Comparison of ENCODE assay signal across 30 cellular contexts in genomic region chr1:7315946-7316345, GRCh38.
"Had no signal": no experiment of that assay in that cellular context is flagged by ENCODE, and none has a peak within 500 bp of the region (broad histone marks: within the 10 kb centered on the region; RNA-seq: fewer than 3 reads in every experiment).

No MANE protein-coding gene starts in this region.

- DNase-seq: activated CD4-positive, alpha-beta T cell treated with anti-CD3 and anti-CD28 coated beads for 48 hours; activated CD4-positive, alpha-beta T cell treated with anti-CD3 and anti-CD28 coated beads, Interleukin-2, amount 50 U/mL, for 4 hours; activated CD8-positive, alpha-beta memory T cell treated with anti-CD3 and anti-CD28 coated beads, Interleukin-2, amount 10 ng/mL, durations not matched to agents 7 days and 5 days; activated CD8-positive, alpha-beta memory T cell treated with anti-CD3 and anti-CD28 coated beads, Interleukin-2, amount 50 U/mL, for 4 hours; activated effector memory CD4-positive, alpha-beta T cell treated with anti-CD3 and anti-CD28 coated beads, Interleukin-2, amount 50 U/mL, for 16 hours; activated naive CD4-positive, alpha-beta T cell treated with anti-CD3 and anti-CD28 coated beads for 36 hours; activated naive CD8-positive, alpha-beta T cell treated with anti-CD3 and anti-CD28 coated beads for 36 hours; activated naive CD8-positive, alpha-beta T cell treated with anti-CD3 and anti-CD28 coated beads, Interleukin-2, amount 50 U/mL, for 24 hours; activated T-cell treated with anti-CD3 and anti-CD28 coated beads, Interleukin-2, amount 50 U/mL, for 1 hour; activated T-cell treated with anti-CD3 and anti-CD28 coated beads, Interleukin-2, amount 50 U/mL, for 48 hours; amygdala; aorta; body of pancreas; caudate nucleus; effector memory CD4-positive, alpha-beta T cell; erythroblast; esophagus squamous epithelium; foreskin melanocyte; hippocampal formation; T-helper 1 cell; T-helper 17 cell; T1000 had no signal

- H3K4me1 Mint-ChIP-seq: activated CD8-positive, alpha-beta memory T cell treated with anti-CD3 and anti-CD28 coated beads, Interleukin-2, amount 10 ng/mL, durations not matched to agents 7 days and 5 days; activated naive CD4-positive, alpha-beta T cell treated with anti-CD3 and anti-CD28 coated beads, Interleukin-2, amount 50 U/mL, for 24 hours; activated naive CD8-positive, alpha-beta T cell treated with anti-CD3 and anti-CD28 coated beads for 36 hours; activated naive CD8-positive, alpha-beta T cell treated with anti-CD3 and anti-CD28 coated beads, Interleukin-2, amount 50 U/mL, for 24 hours; T-helper 17 cell had no signal

- H3K27me3 ChIP-seq: adrenal gland, body of pancreas, gastroesophageal sphincter had no signal

- H3K36me3 Mint-ChIP-seq: activated CD8-positive, alpha-beta memory T cell treated with anti-CD3 and anti-CD28 coated beads, Interleukin-2, amount 10 ng/mL, durations not matched to agents 7 days and 5 days; activated naive CD8-positive, alpha-beta T cell treated with anti-CD3 and anti-CD28 coated beads for 36 hours; WTC11 had no signal

- H3K36me3 ChIP-seq: adrenal gland, esophagus squamous epithelium, gastroesophageal sphincter had no signal

- ATAC-seq: activated CD8-positive, alpha-beta memory T cell treated with anti-CD3 and anti-CD28 coated beads, Interleukin-2, amount 10 ng/mL, durations not matched to agents 7 days and 5 days; activated CD8-positive, alpha-beta T cell treated with anti-CD3 and anti-CD28 coated beads, Interleukin-2, amount 10 ng/mL, durations not matched to agents 7 days and 5 days; activated naive CD8-positive, alpha-beta T cell treated with anti-CD3 and anti-CD28 coated beads, Interleukin-2, amount 50 U/mL, for 24 hours; body of pancreas; gastroesophageal sphincter; T-helper 17 cell; WTC11 had no signal

- H3K4me1 ChIP-seq: adrenal gland, body of pancreas, esophagus squamous epithelium, gastroesophageal sphincter had no signal

- H3K4me3 ChIP-seq: adrenal gland, body of pancreas, esophagus squamous epithelium, gastroesophageal sphincter had no signal

- H3K9me3 ChIP-seq: adrenal gland, body of pancreas, esophagus squamous epithelium, gastroesophageal sphincter had no signal

- H3K9me3 Mint-ChIP-seq: activated naive CD8-positive, alpha-beta T cell treated with anti-CD3 and anti-CD28 coated beads for 36 hours; activated T-helper 1 cell treated with anti-CD3 and anti-CD28 coated beads, Interleukin-12 subunit alpha, Interleukin-12 subunit beta, Interleukin-2, Interleukin-4 antibody, amounts not matched to agents 30 ng/mL and 10 ng/mL and 1 ng/mL, durations not matched to agents 14 hours and 24 hours and 36 hours; activated T-helper 2 cell treated with anti-CD3 and anti-CD28 coated beads, Interferon-gamma antibody, Interleukin-2, Interleukin-4, amounts not matched to agents 10 μg/mL and 5 μg/mL and 100 μg/mL, durations not matched to agents 14 hours and 24 hours and 36 hours; T-helper 2 cell treated with Interferon-gamma antibody and Interleukin-4, amounts not matched to agents 5 μg/mL and 100 μg/mL, for 36 hours; WTC11 had no signal

- H3K4me3 Mint-ChIP-seq: activated CD8-positive, alpha-beta memory T cell treated with anti-CD3 and anti-CD28 coated beads, Interleukin-2, amount 10 ng/mL, durations not matched to agents 7 days and 5 days; activated CD8-positive, alpha-beta T cell treated with anti-CD3 and anti-CD28 coated beads, Interleukin-2, amount 10 ng/mL, durations not matched to agents 7 days and 5 days; activated naive CD4-positive, alpha-beta T cell treated with anti-CD3 and anti-CD28 coated beads for 36 hours; activated naive CD4-positive, alpha-beta T cell treated with anti-CD3 and anti-CD28 coated beads, Interleukin-2, amount 50 U/mL, for 24 hours; activated naive CD8-positive, alpha-beta T cell treated with anti-CD3 and anti-CD28 coated beads for 36 hours; activated naive CD8-positive, alpha-beta T cell treated with anti-CD3 and anti-CD28 coated beads, Interleukin-2, amount 50 U/mL, for 24 hours; activated T-helper 1 cell treated with anti-CD3 and anti-CD28 coated beads, Interleukin-12 subunit alpha, Interleukin-12 subunit beta, Interleukin-2, Interleukin-4 antibody, amounts not matched to agents 30 ng/mL and 10 ng/mL and 1 ng/mL, durations not matched to agents 14 hours and 24 hours and 36 hours; T-helper 17 cell; T-helper 2 cell treated with Interferon-gamma antibody and Interleukin-4, amounts not matched to agents 5 μg/mL and 100 μg/mL, for 36 hours; WTC11 had no signal

- H3K27ac Mint-ChIP-seq: activated CD8-positive, alpha-beta memory T cell treated with anti-CD3 and anti-CD28 coated beads, Interleukin-2, amount 10 ng/mL, durations not matched to agents 7 days and 5 days; activated CD8-positive, alpha-beta T cell treated with anti-CD3 and anti-CD28 coated beads, Interleukin-2, amount 10 ng/mL, durations not matched to agents 7 days and 5 days; activated naive CD4-positive, alpha-beta T cell treated with anti-CD3 and anti-CD28 coated beads for 36 hours; activated naive CD4-positive, alpha-beta T cell treated with anti-CD3 and anti-CD28 coated beads, Interleukin-2, amount 50 U/mL, for 24 hours; activated naive CD8-positive, alpha-beta T cell treated with anti-CD3 and anti-CD28 coated beads for 36 hours; activated naive CD8-positive, alpha-beta T cell treated with anti-CD3 and anti-CD28 coated beads, Interleukin-2, amount 50 U/mL, for 24 hours; activated T-helper 1 cell treated with anti-CD3 and anti-CD28 coated beads, Interleukin-12 subunit alpha, Interleukin-12 subunit beta, Interleukin-2, Interleukin-4 antibody, amounts not matched to agents 30 ng/mL and 10 ng/mL and 1 ng/mL, durations not matched to agents 14 hours and 24 hours and 36 hours; activated T-helper 2 cell treated with anti-CD3 and anti-CD28 coated beads, Interferon-gamma antibody, Interleukin-2, Interleukin-4, amounts not matched to agents 10 μg/mL and 5 μg/mL and 100 μg/mL, durations not matched to agents 14 hours and 24 hours and 36 hours; T-helper 17 cell; T-helper 2 cell treated with Interferon-gamma antibody and Interleukin-4, amounts not matched to agents 5 μg/mL and 100 μg/mL, for 36 hours; WTC11 had no signal

- H3K27ac ChIP-seq: adrenal gland, body of pancreas, esophagus squamous epithelium, gastroesophageal sphincter had no signal
